In the genomic region with DNA sequence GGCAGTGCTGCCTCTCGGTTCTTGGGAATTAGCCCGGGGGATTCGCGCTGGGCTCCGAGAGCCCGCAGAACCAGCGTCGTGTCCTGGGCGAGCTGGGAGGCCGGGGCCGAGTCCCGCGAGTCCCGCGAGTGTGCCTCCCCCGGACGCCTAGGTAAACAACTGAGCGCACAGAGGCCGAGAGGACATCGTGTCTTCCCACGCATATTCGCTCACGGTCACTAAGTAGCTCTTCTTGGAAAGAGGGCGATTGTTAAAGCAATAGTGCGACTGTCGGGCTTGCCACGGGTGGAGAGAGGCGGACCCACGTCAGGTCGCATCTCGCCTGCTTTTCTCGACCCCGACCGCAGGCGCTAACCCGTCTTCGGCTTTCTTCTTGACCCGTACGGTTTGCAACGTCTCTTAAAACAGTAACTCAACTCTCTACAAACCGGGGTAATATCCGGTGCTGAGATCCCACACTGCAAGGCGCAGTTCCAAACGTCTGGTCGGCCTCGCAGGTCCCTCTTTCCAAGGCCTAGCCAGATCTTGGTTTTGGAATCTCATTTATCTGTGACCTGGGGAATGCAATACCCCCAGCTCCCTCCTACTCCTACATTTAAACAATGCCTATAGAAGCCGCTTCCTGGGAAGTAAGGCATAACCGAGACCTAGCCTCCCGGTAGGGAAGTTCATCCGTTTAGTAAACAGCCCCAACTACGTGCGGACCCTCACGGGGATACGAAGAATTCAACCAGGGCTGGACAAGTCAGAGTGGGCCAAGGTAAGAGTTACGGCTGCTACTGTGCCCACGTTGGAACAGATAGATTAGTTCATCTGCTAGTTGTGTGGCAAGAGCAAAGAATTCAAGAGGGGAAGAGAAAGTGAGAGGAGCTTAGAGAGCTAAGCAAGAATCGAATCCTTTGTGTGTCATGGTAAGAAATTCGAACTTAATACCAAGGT, we compare ENCODE assay signal across 8 cellular contexts. TPM values are rescaled to one million over a fixed set of nuclear protein-coding genes. Genes with fewer than 3 reads are reported as not detected.
DNase-seq lines count a peak whose midpoint lies in the region; ATAC-seq and TF ChIP-seq lines count a peak whose summit lies in the region.

No MANE protein-coding gene starts in this region.

- no peaks in the 10 kb centered on the region for H3K9me3 Mint-ChIP-seq in progenitor cell of endocrine pancreas (ENCODE audit: low read depth)

- H3K4me3 Mint-ChIP-seq in progenitor cell of endocrine pancreas (ENCODE audit: low read depth): peak overlapping the region; percentile 97

- H4K20me1 ChIP-seq in PC-3 (ENCODE audit: low read length): peaks cover 31% of the 10 kb centered on the region

- H3K36me3 Mint-ChIP-seq in progenitor cell of endocrine pancreas (ENCODE audit: insufficient read depth): peaks cover 11% of the 10 kb centered on the region

- POLR2A ChIA-PET in PC-3 (lab: Charles Lee; ENCODE audit: unreplicated experiment): interaction anchor here (0.5 to 2.2 kb wide), 25 partner anchors 9 to 642 kb away, joined by 3 to 21 read pairs (median 4); no protein-coding TSS in a partner anchor

- peaks cover 24% of the 10 kb centered on the region for H3F3A ChIP-seq in PC-3 (ENCODE audit: low read length, unreplicated experiment)

- H3K9me2 ChIP-seq in PC-3 (replicated peaks; ENCODE audit: low read length): no peaks in the 10 kb centered on the region

- peak; percentile 53 for DNase-seq in A172 (ENCODE audit: low spot score)
- DNase-seq in PC-3: peak; percentile 53
- peak in 32 of 58 donors; percentile 33 to 78 (median 61) for DNase-seq in anterior cingulate cortex (lab: John Stamatoyannopoulos, UW)
- DNase-seq in right atrium auricular region (ENCODE audit: low spot score): peak; percentile 75
- DNase-seq in progenitor cell of endocrine pancreas (ENCODE audit: low spot score, unreplicated experiment): no peak
- no peak for DNase-seq in NCI-H748 treated with DMSO at 0.1 percent for 48 hours (lab: John Stamatoyannopoulos, UW)

- no peaks in the 10 kb centered on the region for H3K27me3 ChIP-seq in PC-3 (ENCODE audit: low read length)
- no peaks in the 10 kb centered on the region for H3K27me3 ChIP-seq in right atrium auricular region

- BruUV-seq in PC-3 (replicated peaks; lab: Mats Ljungman, UMichigan): TSS peak; percentile 55

- peak overlapping the region; percentile 98 for H3K9ac ChIP-seq in PC-3 (ENCODE audit: low read length)

- CTCF ChIA-PET in PC-3 (lab: Charles Lee): interaction anchor here (0.6 to 1.0 kb wide), 3 partner anchors 496 to 521 kb away, joined by 3 to 4 read pairs (median 3); a partner anchor contains a TSS

- intact Hi-C loops in PC-3 (cut with micrococcal nuclease): loop anchor here (10.0 kb wide), 1 partner anchor 552 kb away; no protein-coding TSS in a partner anchor

- H3K4me1 ChIP-seq in PC-3 (ENCODE audit: insufficient read depth, low read length) (peaks cover 28% of the 10 kb centered on the region), right atrium auricular region (peaks cover 0 to 23% of the 10 kb centered on the region in 2 donors)

- H3K27ac ChIP-seq in PC-3 (ENCODE audit: low read length) (peak overlapping the region; percentile 94), right atrium auricular region (peak overlapping the region; percentile 93 to 97)

- peak overlapping the region; percentile 98 for H3K27ac Mint-ChIP-seq in progenitor cell of endocrine pancreas

- H3K4me3 ChIP-seq in PC-3 (ENCODE audit: low read length): peak overlapping the region; percentile 97
- peak overlapping the region; percentile 81 to 88 for H3K4me3 ChIP-seq in right atrium auricular region

- H3K9me3 ChIP-seq in PC-3 (ENCODE audit: low read length): no peaks in the 10 kb centered on the region
- H3K9me3 ChIP-seq in right atrium auricular region: no peaks in the 10 kb centered on the region

- ATAC-seq in GM18508 (IDR thresholded peaks at IDR 0.05; ENCODE audit: insufficient read depth, unreplicated experiment): peak; percentile 14
- peak; percentile 13 for ATAC-seq in HG02970 (IDR thresholded peaks at IDR 0.05; ENCODE audit: low FRiP score, unreplicated experiment)
- ATAC-seq in PC-3: peak; percentile 5

- peak overlapping the region; percentile 59 for H2AFZ ChIP-seq in PC-3 (ENCODE audit: low read length)

- no peaks in the 10 kb centered on the region for H3K27me3 Mint-ChIP-seq in progenitor cell of endocrine pancreas

- H3K79me2 ChIP-seq in PC-3 (ENCODE audit: low read length): peaks cover 90% of the 10 kb centered on the region

- TF ChIP-seq CTCF in PC-3 (conservative IDR thresholded peaks at IDR 0.05; ENCODE audit: low read depth, low read length): no peak
- TF ChIP-seq CTCF in right atrium auricular region (IDR thresholded peaks at IDR 0.05): no peak
- no peak for TF ChIP-seq CTCF in progenitor cell of endocrine pancreas (IDR thresholded peaks at IDR 0.05; ENCODE audit: unreplicated experiment)

- H3K4me2 ChIP-seq in PC-3 (ENCODE audit: low read length): peak overlapping the region; percentile 85

- peaks cover 36% of the 10 kb centered on the region for H3K36me3 ChIP-seq in PC-3 (ENCODE audit: low read depth, low read length)
- no peaks in the 10 kb centered on the region for H3K36me3 ChIP-seq in right atrium auricular region

- peaks cover 26% of the 10 kb centered on the region for H3K4me1 Mint-ChIP-seq in progenitor cell of endocrine pancreas (ENCODE audit: low read depth)

RNA-seq across cellular contexts. Expression of a gene that starts 0.7 kb away (rescaled TPM):
- 48.3 and 61.6 TPM in 2 replicates for total RNA-seq in A172 (2014; rRNA removed; shearing (Covaris generic))
- total RNA-seq in PC-3 (2014; rRNA removed): 181 and 218 TPM in 2 replicates
- total RNA-seq in right atrium auricular region: 10 to 100 TPM in 1 of 2 donors, 1 to 10 TPM in 1; 6.7 to 22.2 TPM
- 45.4 and 47.4 TPM in 2 replicates for total RNA-seq in progenitor cell of endocrine pancreas

RNA-seq across cellular contexts. Expression of a gene that starts 52.2 kb away (rescaled TPM):
- 547 and 785 TPM in 2 replicates for total RNA-seq in A172 (2014; rRNA removed; shearing (Covaris generic))
- total RNA-seq in PC-3 (2014; rRNA removed) (200 and 247 TPM in 2 replicates), right atrium auricular region (100 to 1,000 TPM; 255 to 332 TPM), progenitor cell of endocrine pancreas (785 and 824 TPM in 2 replicates)

Comparison
In these comparisons a context has a peak if more than half of its experiments do, and no peak if none do; other contexts are left out.
1. DNase-seq: peak in A172 (single experiment), PC-3 (single experiment), anterior cingulate cortex (32 of 58) and right atrium auricular region (single experiment); none in progenitor cell of endocrine pancreas (single experiment) and NCI-H748 treated with DMSO at 0.1 percent for 48 hours (single experiment).
2. Peak in every context shown above with its lines, with median percentiles within 50 percentile points of each other: ATAC-seq.